ENCODE assay signal across 23 cellular contexts in genomic region chr17:21524211-21524591, GRCh38.
DNase-seq lines count a peak whose midpoint lies in the region; ATAC-seq and TF ChIP-seq lines count a peak whose summit lies in the region.
"Had no signal": no experiment of that assay in that cellular context is flagged by ENCODE, and none has a peak within 500 bp of the region (broad histone marks: within the 10 kb centered on the region; RNA-seq: fewer than 3 reads in every experiment).

No MANE protein-coding gene starts in this region.

- H3K36me3 ChIP-seq in WERI-Rb-1: no peaks in the 10 kb centered on the region
- peaks cover 0 to 3% of the 10 kb centered on the region in 2 donors for H3K36me3 ChIP-seq in stomach smooth muscle (ENCODE audit: control insufficient read depth in 2 of 2, insufficient read depth in 2 of 2, low read length in 2 of 2)
- no peaks in the 10 kb centered on the region for H3K36me3 ChIP-seq in uterus
- H3K36me3 ChIP-seq: ovary, SJSA1, spleen, tibial nerve had no signal

- H3K27ac ChIP-seq in WERI-Rb-1: no peak overlapping the region
- H3K27ac ChIP-seq in stomach smooth muscle (ENCODE audit: low read length): no peak overlapping the region
- no peak overlapping the region for H3K27ac ChIP-seq in uterus
- H3K27ac ChIP-seq: A549, ovary, SJSA1, spleen, tibial nerve had no signal

- no peak for ATAC-seq in activated CD8-positive, alpha-beta memory T cell treated with anti-CD3 and anti-CD28 coated beads, Interleukin-2, amount 10 ng/mL, durations not matched to agents 7 days and 5 days
- no peak for ATAC-seq in GM19463 (IDR thresholded peaks at IDR 0.05; ENCODE audit: unreplicated experiment)
- ATAC-seq: activated CD4-positive, CD25-positive, alpha-beta regulatory T cell treated with anti-CD3 and anti-CD28 coated beads, Interleukin-2, amount 50 U/mL, for 24 hours; HCT116; left colon; mucosa of descending colon had no signal

- no peak for TF ChIP-seq POLR2A in uterus (IDR thresholded peaks at IDR 0.05)

- H3K4me3 Mint-ChIP-seq in activated CD8-positive, alpha-beta memory T cell treated with anti-CD3 and anti-CD28 coated beads, Interleukin-2, amount 10 ng/mL, durations not matched to agents 7 days and 5 days: no peak overlapping the region

- H3K4me3 ChIP-seq in WERI-Rb-1 (ENCODE audit: low read depth, low read length) (peak overlapping the region; percentile 47), stomach smooth muscle (ENCODE audit: low read length in 2 of 2) (peak overlapping the region; percentile 29 to 35), uterus (no peak overlapping the region)
- H3K4me3 ChIP-seq: A549, mucosa of descending colon, ovary, SJSA1, spleen, tibial nerve had no signal

- no peaks in the 10 kb centered on the region for H3K27me3 ChIP-seq in WERI-Rb-1 (ENCODE audit: insufficient read depth, low read depth, severe bottlenecking)
- H3K27me3 ChIP-seq in stomach smooth muscle (ENCODE audit: control insufficient read depth in 1 of 2, insufficient read depth in 2 of 2, low read length in 2 of 2): no peaks in the 10 kb centered on the region
- no peaks in the 10 kb centered on the region for H3K27me3 ChIP-seq in uterus
- H3K27me3 ChIP-seq: ovary, SJSA1, spleen, tibial nerve had no signal

- H3K4me1 ChIP-seq in stomach smooth muscle (ENCODE audit: control insufficient read depth, insufficient read depth, low read length) (peaks cover 4% of the 10 kb centered on the region), uterus (no peaks in the 10 kb centered on the region)
- H3K4me1 ChIP-seq: A549, SJSA1, spleen, tibial nerve had no signal

- H3K4me1 Mint-ChIP-seq in activated CD8-positive, alpha-beta memory T cell treated with anti-CD3 and anti-CD28 coated beads, Interleukin-2, amount 10 ng/mL, durations not matched to agents 7 days and 5 days: no peaks in the 10 kb centered on the region

- H3K9ac ChIP-seq in stomach smooth muscle (ENCODE audit: low read length in 2 of 2): peak overlapping the region in 1 of 2 donors; percentile 47

- H3K9me3 ChIP-seq in WERI-Rb-1 (ENCODE audit: severe bottlenecking) (no peaks in the 10 kb centered on the region), stomach smooth muscle (ENCODE audit: control insufficient read depth in 2 of 2, low read length in 2 of 2) (no peaks in the 10 kb centered on the region), uterus (no peaks in the 10 kb centered on the region)
- H3K9me3 ChIP-seq: A549, mucosa of descending colon, ovary, SJSA1, spleen, tibial nerve had no signal

- TF ChIP-seq CTCF in WERI-Rb-1 (IDR thresholded peaks at IDR 0.05; ENCODE audit: low read depth, low read length) (no peak), uterus (IDR thresholded peaks at IDR 0.05) (no peak)

- peak; percentile 28 for DNase-seq in activated CD8-positive, alpha-beta memory T cell treated with anti-CD3 and anti-CD28 coated beads for 24 hours
- DNase-seq in activated CD8-positive, alpha-beta memory T cell treated with anti-CD3 and anti-CD28 coated beads, Interleukin-2, amount 10 ng/mL, durations not matched to agents 7 days and 5 days: no peak
- DNase-seq in WERI-Rb-1: peak; percentile 49
- peak; percentile 48 for DNase-seq in islet precursor cell
- no peak for DNase-seq in uterus
- no peak for DNase-seq in AG08395 (ENCODE audit: low spot score)
- DNase-seq: activated effector memory CD4-positive, alpha-beta T cell treated with Interleukin-2 at 50 U/mL for 16 hours; effector CD8-positive, alpha-beta T cell; hippocampal formation; left colon; MM.1S; mucosa of descending colon; NCI-H187 treated with DMSO at 0.1 percent for 48 hours; NCI-H510A; ovary; spleen had no signal

- H3K27ac Mint-ChIP-seq in activated CD8-positive, alpha-beta memory T cell treated with anti-CD3 and anti-CD28 coated beads, Interleukin-2, amount 10 ng/mL, durations not matched to agents 7 days and 5 days: no peak overlapping the region

- H3K27me3 Mint-ChIP-seq in activated CD8-positive, alpha-beta memory T cell treated with anti-CD3 and anti-CD28 coated beads, Interleukin-2, amount 10 ng/mL, durations not matched to agents 7 days and 5 days: peaks cover 9% of the 10 kb centered on the region

- no peaks in the 10 kb centered on the region for H3K9me3 Mint-ChIP-seq in activated CD8-positive, alpha-beta memory T cell treated with anti-CD3 and anti-CD28 coated beads, Interleukin-2, amount 10 ng/mL, durations not matched to agents 7 days and 5 days (ENCODE audit: low read depth)

- intact Hi-C loops in uterus (cut with DNase I; ENCODE audit: low total_unique reads): no loop called here

- CTCF ChIA-PET in activated CD8-positive, alpha-beta memory T cell treated with anti-CD3 and anti-CD28 coated beads, Interleukin-2, amount 10 ng/mL, durations not matched to agents 7 days and 5 days (lab: Charles Lee): interaction anchor here (2.9 kb wide), 1 partner anchor 11 kb away, joined by 14 read pairs; no protein-coding TSS in a partner anchor

- H3K36me3 Mint-ChIP-seq in activated CD8-positive, alpha-beta memory T cell treated with anti-CD3 and anti-CD28 coated beads, Interleukin-2, amount 10 ng/mL, durations not matched to agents 7 days and 5 days: no peaks in the 10 kb centered on the region

Comparison
In these comparisons a context has a peak if more than half of its experiments do, and no peak if none do; other contexts are left out.
1. DNase-seq: peak in activated CD8-positive, alpha-beta memory T cell treated with anti-CD3 and anti-CD28 coated beads for 24 hours (single experiment), WERI-Rb-1 (single experiment) and islet precursor cell (single experiment); none in activated CD8-positive, alpha-beta memory T cell treated with anti-CD3 and anti-CD28 coated beads, Interleukin-2, amount 10 ng/mL, durations not matched to agents 7 days and 5 days (single experiment), uterus (0 of 2) and AG08395 (single experiment).
2. H3K4me3 ChIP-seq: peak in WERI-Rb-1 (single experiment) and stomach smooth muscle (2 of 2); none in uterus (0 of 2).